11 cellular contexts compared by ENCODE assay signal in the genomic region with DNA sequence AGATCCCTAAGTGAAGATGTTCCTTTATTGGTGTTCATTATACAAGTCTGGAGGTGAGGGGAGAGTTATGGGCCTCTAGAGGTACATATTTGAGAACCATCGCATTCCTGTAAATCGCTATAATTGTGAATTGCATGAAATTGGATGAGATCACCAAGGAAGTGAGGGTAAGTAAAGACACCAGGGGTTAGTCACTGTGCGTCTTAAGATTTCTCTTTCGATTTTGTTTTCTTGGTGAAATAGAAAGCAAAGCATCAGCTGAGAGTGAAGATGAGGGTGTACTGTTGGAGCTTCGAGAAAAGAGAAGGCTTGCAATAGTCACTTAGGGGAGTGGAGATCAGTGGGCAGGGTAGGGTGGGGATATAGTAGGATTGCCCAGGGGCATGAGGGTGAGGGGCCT.
A peak's percentile ranks its signal among the peaks of the same experiment; 100 is the strongest.
DNase-seq lines count a peak whose midpoint lies in the region; ATAC-seq, FAIRE-seq and TF ChIP-seq lines count a peak whose summit lies in the region.
"Had no signal": no experiment of that assay in that cellular context is flagged by ENCODE, and none has a peak within 500 bp of the region (broad histone marks: within the 10 kb centered on the region; RNA-seq: fewer than 3 reads in every experiment).

No MANE protein-coding gene starts in this region.

- H3K4ac ChIP-seq in trophoblast cell (ENCODE audit: low read depth, low read length): no peak overlapping the region

- no peak overlapping the region for H3K14ac ChIP-seq in trophoblast cell (ENCODE audit: low read length)

- H3K27ac Mint-ChIP-seq in T-helper 2 cell treated with Interferon-gamma antibody and Interleukin-4, amounts not matched to agents 5 μg/mL and 100 μg/mL, for 36 hours: peak overlapping the region; percentile 38
- H3K27ac Mint-ChIP-seq in memory B cell: peak overlapping the region; percentile 71

- peaks cover 2% of the 10 kb centered on the region for H3K36me3 Mint-ChIP-seq in T-helper 2 cell treated with Interferon-gamma antibody and Interleukin-4, amounts not matched to agents 5 μg/mL and 100 μg/mL, for 36 hours (ENCODE audit: low read depth)
- no peaks in the 10 kb centered on the region for H3K36me3 Mint-ChIP-seq in memory B cell

- no peak overlapping the region for H4K8ac ChIP-seq in trophoblast cell (ENCODE audit: low read depth, low read length)

- no peak overlapping the region for H3K4me3 ChIP-seq in trophoblast cell (ENCODE audit: low read depth, low read length)
- H3K4me3 ChIP-seq: adrenal gland, thyroid gland had no signal

- H2AK5ac ChIP-seq in trophoblast cell (ENCODE audit: low read length): no peak overlapping the region

- H3K23ac ChIP-seq in trophoblast cell (ENCODE audit: low read length): no peak overlapping the region

- H3K4me3 Mint-ChIP-seq in T-helper 2 cell treated with Interferon-gamma antibody and Interleukin-4, amounts not matched to agents 5 μg/mL and 100 μg/mL, for 36 hours: peak overlapping the region; percentile 5
- peak overlapping the region; percentile 39 for H3K4me3 Mint-ChIP-seq in memory B cell

- whole genome bisulfite sequencing in trophoblast cell (ENCODE audit: extremely low coverage, insufficient coverage, insufficient read length): no CpG with 5 or more reads among the region's 5 CpGs

- no peaks in the 10 kb centered on the region for H3K36me3 ChIP-seq in trophoblast cell (ENCODE audit: control insufficient read depth in 1 of 2, insufficient read depth in 2 of 2, low read length in 2 of 2)
- H3K36me3 ChIP-seq: adrenal gland, thyroid gland had no signal

- no peak overlapping the region for H2BK120ac ChIP-seq in trophoblast cell (ENCODE audit: insufficient read depth, low read length, poor library complexity)

- no peaks in the 10 kb centered on the region for H3K9me3 Mint-ChIP-seq in T-helper 2 cell treated with Interferon-gamma antibody and Interleukin-4, amounts not matched to agents 5 μg/mL and 100 μg/mL, for 36 hours
- H3K9me3 Mint-ChIP-seq in memory B cell: no peaks in the 10 kb centered on the region

- no peak for TF ChIP-seq CTCF in GM13977 (IDR thresholded peaks at IDR 0.05; ENCODE audit: extremely low read depth, insufficient read depth, missing control alignments)

- H3K4me1 Mint-ChIP-seq in T-helper 2 cell treated with Interferon-gamma antibody and Interleukin-4, amounts not matched to agents 5 μg/mL and 100 μg/mL, for 36 hours (ENCODE audit: low read depth): peaks cover 22% of the 10 kb centered on the region
- H3K4me1 Mint-ChIP-seq in memory B cell: peaks cover 32% of the 10 kb centered on the region

- no peak overlapping the region for H2BK5ac ChIP-seq in trophoblast cell (ENCODE audit: low read depth, low read length, poor library complexity)

- H3K4me1 ChIP-seq in trophoblast cell (ENCODE audit: control insufficient read depth in 1 of 2, insufficient read depth in 2 of 2, low read length in 2 of 2): no peaks in the 10 kb centered on the region
- H3K4me1 ChIP-seq: adrenal gland, thyroid gland had no signal

- H2AFZ ChIP-seq in trophoblast cell (ENCODE audit: insufficient read depth, low read length, poor library complexity): no peak overlapping the region

- in situ Hi-C loops in GM13977 (cut with MboI; ENCODE audit: low pct_unique_long_range_greater_than_20kb, low sequenced_read_pairs, unreplicated experiment): no loop called here

- H3K27me3 ChIP-seq in trophoblast cell (ENCODE audit: insufficient read depth, low read length): no peaks in the 10 kb centered on the region
- H3K27me3 ChIP-seq: adrenal gland, thyroid gland had no signal

- no peak overlapping the region for H2BK12ac ChIP-seq in trophoblast cell (ENCODE audit: low read length)

- no peak overlapping the region for H3K27ac ChIP-seq in trophoblast cell (ENCODE audit: low read depth, low read length)
- H3K27ac ChIP-seq: adrenal gland, thyroid gland had no signal

- H3K79me1 ChIP-seq in trophoblast cell (ENCODE audit: low read length): no peaks in the 10 kb centered on the region

- H3K18ac ChIP-seq in trophoblast cell (ENCODE audit: low read length): no peak overlapping the region

- DNase-seq in GM18507 (ENCODE audit: extremely low spot score, insufficient read length, low read depth) (no peak), memory B cell (ENCODE audit: low spot score in 2 of 2) (no peak), MV-4-11 (lab: John Stamatoyannopoulos, UW) (no peak), GM13977 (ENCODE audit: low spot score) (no peak), trophoblast cell (no peak), NCI-H1694 (lab: John Stamatoyannopoulos, UW) (no peak)
- DNase-seq in T-helper 2 cell treated with Interferon-gamma antibody and Interleukin-4, amounts not matched to agents 5 μg/mL and 100 μg/mL, for 36 hours (ENCODE audit: low spot score): no peak
- DNase-seq: adrenal gland, thyroid gland had no signal

- H4K12ac ChIP-seq in trophoblast cell (ENCODE audit: low read depth, low read length): no peak overlapping the region

- no peak overlapping the region for H4K91ac ChIP-seq in trophoblast cell (ENCODE audit: low read depth, low read length)

- H3K9me3 ChIP-seq in trophoblast cell (ENCODE audit: insufficient read depth, low read depth, low read length): no peaks in the 10 kb centered on the region
- H3K9me3 ChIP-seq: adrenal gland, thyroid gland had no signal

- H3K9ac ChIP-seq in trophoblast cell (ENCODE audit: low read length): no peak overlapping the region

- peaks cover 4% of the 10 kb centered on the region for H3K27me3 Mint-ChIP-seq in T-helper 2 cell treated with Interferon-gamma antibody and Interleukin-4, amounts not matched to agents 5 μg/mL and 100 μg/mL, for 36 hours (ENCODE audit: low read depth)
- no peaks in the 10 kb centered on the region for H3K27me3 Mint-ChIP-seq in memory B cell

- FAIRE-seq in GM18507 (lab: Jason Lieb, UNC): peak; percentile 88

- H3K79me2 ChIP-seq in trophoblast cell (ENCODE audit: control insufficient read depth, insufficient read depth, low read length, poor library complexity): no peaks in the 10 kb centered on the region

- H3K4me2 ChIP-seq in trophoblast cell (ENCODE audit: low read length): no peak overlapping the region

- peak; percentile 78 for ATAC-seq in GM21619 (IDR thresholded peaks at IDR 0.05; ENCODE audit: unreplicated experiment)
- peak; percentile 57 for ATAC-seq in memory B cell (ENCODE audit: low read depth)
- ATAC-seq: HCT116 had no signal
